20 cellular contexts compared by ENCODE assay signal in genomic region chr7:119408596-119408995, GRCh38.
"Had no signal": no experiment of that assay in that cellular context is flagged by ENCODE, and none has a peak within 500 bp of the region (broad histone marks: within the 10 kb centered on the region; RNA-seq: fewer than 3 reads in every experiment).

No MANE protein-coding gene starts in this region.

- H3K27ac ChIP-seq: coronary artery, dorsolateral prefrontal cortex, esophagus muscularis mucosa, foreskin keratinocyte, gastroesophageal sphincter, heart left ventricle, hepatocyte, left lung, lower lobe of right lung had no signal

- H3K36me3 Mint-ChIP-seq: mesothelial cell of epicardium; naive B cell; naive thymus-derived CD8-positive, alpha-beta T cell had no signal

- H3K27me3 Mint-ChIP-seq: naive B cell; naive thymus-derived CD8-positive, alpha-beta T cell had no signal

- H3K4me2 ChIP-seq: hepatocyte had no signal

- H3K4me3 Mint-ChIP-seq: mesothelial cell of epicardium; naive B cell; naive thymus-derived CD8-positive, alpha-beta T cell had no signal

- H3K79me2 ChIP-seq: hepatocyte had no signal

- ATAC-seq: foreskin keratinocyte; gastroesophageal sphincter; heart left ventricle; left cardiac atrium; left lung; left ventricle myocardium superior; lower lobe of right lung; mucosa of descending colon; naive thymus-derived CD8-positive, alpha-beta T cell had no signal

- H3K27ac Mint-ChIP-seq: mesothelial cell of epicardium; naive B cell; naive thymus-derived CD8-positive, alpha-beta T cell had no signal

- H3K36me3 ChIP-seq: esophagus muscularis mucosa, gastroesophageal sphincter, heart left ventricle, left lung, lower lobe of right lung had no signal

- H3K27me3 ChIP-seq: dorsolateral prefrontal cortex, esophagus muscularis mucosa, foreskin keratinocyte, gastroesophageal sphincter, heart left ventricle, hepatocyte, left lung had no signal

- DNase-seq: dermis blood vessel endothelial cell; dorsolateral prefrontal cortex; effector CD4-positive, alpha-beta T cell; effector memory CD4-positive, alpha-beta T cell; foreskin keratinocyte; heart left ventricle; hypothalamus; left cardiac atrium; left lung; left ventricle myocardium superior; lower lobe of right lung; mesenchymal stem cell; mucosa of descending colon; naive B cell; naive thymus-derived CD8-positive, alpha-beta T cell had no signal

- H3K4me1 ChIP-seq: esophagus muscularis mucosa, foreskin keratinocyte, gastroesophageal sphincter, heart left ventricle, left lung, lower lobe of right lung had no signal

- H3K4me3 ChIP-seq: coronary artery, dorsolateral prefrontal cortex, esophagus muscularis mucosa, gastroesophageal sphincter, heart left ventricle, hepatocyte, left lung, lower lobe of right lung, mucosa of descending colon had no signal

- H3K4me1 Mint-ChIP-seq: mesothelial cell of epicardium; naive B cell; naive thymus-derived CD8-positive, alpha-beta T cell had no signal

- H2AFZ ChIP-seq: hepatocyte had no signal
